In genomic region chr21:29656504-29657227, GRCh38 we compare ENCODE assay signal across 9 cellular contexts.
DNase-seq lines count a peak whose midpoint lies in the region; ATAC-seq, FAIRE-seq and TF ChIP-seq lines count a peak whose summit lies in the region.
"Had no signal": no experiment of that assay in that cellular context is flagged by ENCODE, and none has a peak within 500 bp of the region (broad histone marks: within the 10 kb centered on the region; RNA-seq: fewer than 3 reads in every experiment).

No MANE protein-coding gene starts in this region.

- no peak overlapping the region for H3K9ac ChIP-seq in GM12878 (ENCODE audit: control insufficient read depth, insufficient read depth, low read length)

- whole genome bisulfite sequencing in GM12878 (ENCODE audit: insufficient coverage, insufficient replicate concordance, low lambda C conversion rate, missing lambda C conversion rate): under 1% methylated on average over 6 of the region's 6 CpGs

- TF ChIP-seq POLR2A in GM12878 (IDR thresholded peaks at IDR 0.05; ENCODE audit: low read depth, low read length): no peak

- POLR2A ChIA-PET in GM12878 (lab: Charles Lee): no interaction called here

- SMC1A ChIA-PET in GM12878 (lab: Charles Lee; ENCODE audit: uncharacterized antibody, unreplicated experiment): interaction anchor here (1.2 kb wide), 1 partner anchor 13 kb away, joined by 3 read pairs; no protein-coding TSS in a partner anchor

- no peaks in the 10 kb centered on the region for H3K27me3 Mint-ChIP-seq in osteocyte (ENCODE audit: unreplicated experiment)

- H3K4me3 ChIP-seq in GM12865 (ENCODE audit: low read depth, low read length) (no peak overlapping the region), GM12878 (no peak overlapping the region)

- in situ Hi-C loops in GM12878 (cut with MboI): no loop called here

- DNase-seq in GM12865 (ENCODE audit: low read depth): peak; percentile 14
- DNase-seq in NOMO-1 treated with dmso at 0.1 percent for 144 hours (lab: John Stamatoyannopoulos, UW; ENCODE audit: unreplicated experiment): peak; percentile 76
- no peak for DNase-seq in GM12878 (ENCODE audit: low read depth, low spot score)
- no peak for DNase-seq in osteocyte (ENCODE audit: extremely low spot score, unreplicated experiment)
- no peak for DNase-seq in DMS114 treated with DMSO at 0.1 percent for 48 hours (lab: John Stamatoyannopoulos, UW; ENCODE audit: unreplicated experiment)
- DNase-seq in NCI-H2107 (lab: John Stamatoyannopoulos, UW): no peak
- DNase-seq in GM20000 (ENCODE audit: low spot score): no peak
- DNase-seq: T1000 had no signal

- peak overlapping the region; percentile 46 for H2AFZ ChIP-seq in GM12878 (ENCODE audit: control insufficient read depth, low read depth, low read length)

- peak overlapping the region; percentile 62 for H3K27ac Mint-ChIP-seq in osteocyte (ENCODE audit: unreplicated experiment)

- H3K4me3 Mint-ChIP-seq in osteocyte (ENCODE audit: unreplicated experiment): no peak overlapping the region

- no peaks in the 10 kb centered on the region for H3K9me3 ChIP-seq in GM12878 (replicated peaks; ENCODE audit: control insufficient read depth, insufficient read depth, low read length)

- no peaks in the 10 kb centered on the region for H4K20me1 ChIP-seq in GM12878 (ENCODE audit: control insufficient read depth, insufficient read depth)

- no peaks in the 10 kb centered on the region for H3K79me2 ChIP-seq in GM12878 (ENCODE audit: control insufficient read depth, insufficient read depth, low read length)

- TF ChIP-seq RAD21 in GM12878 (IDR thresholded peaks at IDR 0.05; ENCODE audit: insufficient read depth, low read depth, low read length): no peak

- no peaks in the 10 kb centered on the region for H3K27me3 ChIP-seq in GM12878 (replicated peaks in 1 of 2; ENCODE audit: control insufficient read depth in 2 of 2, insufficient read depth in 2 of 2, low read length in 1 of 2)

- H3K4me1 ChIP-seq in GM12878 (ENCODE audit: control insufficient read depth, insufficient read depth, low read length): no peaks in the 10 kb centered on the region

- ATAC-seq in GM12878: peak; percentile 36
- ATAC-seq in HG02571 (IDR thresholded peaks at IDR 0.05; ENCODE audit: unreplicated experiment): no peak

- H3K27ac ChIP-seq in GM12878 (ENCODE audit: control insufficient read depth, insufficient read depth): no peak overlapping the region

- RAD21 ChIA-PET in GM12878 (lab: Charles Lee; ENCODE audit: unreplicated experiment): no interaction called here

- FAIRE-seq in GM12878 (lab: Jason Lieb, UNC): peak; percentile 62

- H3K4me1 Mint-ChIP-seq in osteocyte (ENCODE audit: unreplicated experiment): peaks cover 22% of the 10 kb centered on the region

- no peaks in the 10 kb centered on the region for H3K36me3 ChIP-seq in GM12878 (ENCODE audit: control insufficient read depth in 2 of 2, insufficient read depth in 2 of 2, low read length in 1 of 2)

- H3K9me3 Mint-ChIP-seq in osteocyte (ENCODE audit: unreplicated experiment): peaks cover 3% of the 10 kb centered on the region

- TF ChIP-seq EP300 in GM12878 (IDR thresholded peaks at IDR 0.05; ENCODE audit: borderline replicate concordance in 1 of 2, control insufficient read depth in 1 of 2, low read depth in 2 of 2, low read length in 2 of 2): no peak

- H3K36me3 Mint-ChIP-seq in osteocyte (ENCODE audit: unreplicated experiment): no peaks in the 10 kb centered on the region

- no peak for TF ChIP-seq CTCF in GM12865 (IDR thresholded peaks at IDR 0.05; ENCODE audit: insufficient read depth, low read depth, low read length, missing control alignments)
- TF ChIP-seq CTCF in GM12878 (IDR thresholded peaks at IDR 0.05 in 2 of 3, conservative IDR thresholded peaks at IDR 0.05 in 1 of 3; ENCODE audit: control insufficient read depth in 2 of 3, extremely low read depth in 1 of 3, insufficient read depth in 1 of 3, low read depth in 3 of 3, low read length in 3 of 3): no peak
- TF ChIP-seq CTCF in osteocyte (IDR thresholded peaks at IDR 0.05): no peak
- no peak for TF ChIP-seq CTCF in GM20000 (IDR thresholded peaks at IDR 0.05; ENCODE audit: extremely low read depth, missing control alignments)

- intact Hi-C loops in GM12878 (cut with micrococcal nuclease; ENCODE audit: unreplicated experiment): no loop called here

- CTCF ChIA-PET in GM12878 (lab: Yijun Ruan, JAX): interaction anchor here (0.7 kb wide), 1 partner anchor 923 kb away, joined by 3 read pairs; no protein-coding TSS in a partner anchor

- H3K4me2 ChIP-seq in GM12878 (ENCODE audit: control insufficient read depth, insufficient read depth): 0 out of 2 replicates have a peak overlapping the region, but pooled peaks have one; percentile 30

- no TSS peak for BruUV-seq in GM12878 (replicated peaks; lab: Mats Ljungman, UMichigan)

TF ChIP-seq in GM12878, 131 proteins besides CTCF, POLR2A, EP300 and RAD21:
- TF ChIP-seq LARP7 (IDR thresholded peaks at IDR 0.05): no peak
- TF ChIP-seq CREM (IDR thresholded peaks at IDR 0.05; ENCODE audit: low read depth): no peak
- no peak for TF ChIP-seq ZNF384 (IDR thresholded peaks at IDR 0.05; ENCODE audit: borderline replicate concordance, low read depth, low read length)
- peak; percentile 17; the same call in 1 of the 2 replicates for TF ChIP-seq SPI1 (IDR thresholded peaks at IDR 0.05; ENCODE audit: borderline replicate concordance, insufficient read depth, low read depth, low read length)

Comparison
In these comparisons a context has a peak if more than half of its experiments do, and no peak if none do; other contexts are left out.
1. DNase-seq: peak in GM12865 (single experiment) and NOMO-1 treated with dmso at 0.1 percent for 144 hours (single experiment); none in GM12878 (single experiment), osteocyte (single experiment), DMS114 treated with DMSO at 0.1 percent for 48 hours (single experiment), NCI-H2107 (single experiment) and GM20000 (single experiment).